In genomic region chr1:77354536-77354935, GRCh38 we compare ENCODE assay signal across 18 cellular contexts.
DNase-seq lines count a peak whose midpoint lies in the region; ATAC-seq and TF ChIP-seq lines count a peak whose summit lies in the region.
"Had no signal": no experiment of that assay in that cellular context is flagged by ENCODE, and none has a peak within 500 bp of the region (broad histone marks: within the 10 kb centered on the region; RNA-seq: fewer than 3 reads in every experiment).

No MANE protein-coding gene starts in this region.

- H3K4me1 Mint-ChIP-seq in activated naive CD8-positive, alpha-beta T cell (ENCODE audit: low read depth): peaks cover 14% of the 10 kb centered on the region
- H3K4me1 Mint-ChIP-seq in activated naive CD8-positive, alpha-beta T cell treated with anti-CD3 and anti-CD28 coated beads, Interleukin-2, amount 50 U/mL, for 24 hours: peaks cover 11% of the 10 kb centered on the region
- peaks cover 9 to 24% (median 19%) of the 10 kb centered on the region in 4 donors for H3K4me1 Mint-ChIP-seq in naive thymus-derived CD8-positive, alpha-beta T cell
- H3K4me1 Mint-ChIP-seq in mesothelial cell of epicardium: no peaks in the 10 kb centered on the region
- H3K4me1 Mint-ChIP-seq: H9 had no signal

- no peak overlapping the region for H3K4me2 ChIP-seq in skeletal muscle satellite cell (ENCODE audit: low read length)

- no peak for DNase-seq in activated naive CD8-positive, alpha-beta T cell treated with anti-CD3 and anti-CD28 coated beads, Interleukin-2, amount 50 U/mL, for 24 hours
- DNase-seq in dorsolateral prefrontal cortex (no peak), mesothelial cell of epicardium (ENCODE audit: low spot score in 2 of 2, unreplicated experiment in 2 of 2) (no peak), lower lobe of right lung (no peak)
- no peak for DNase-seq in naive thymus-derived CD8-positive, alpha-beta T cell
- DNase-seq: BE2C; C1 segment of cervical spinal cord; CD4-positive, CD25-positive, alpha-beta regulatory T cell; CD8-positive, alpha-beta memory T cell; COR-L47; DMS 273 treated with DMSO at 0.1 percent for 48 hours; DMS53; DND-41; H9 had no signal

- ATAC-seq in activated naive CD8-positive, alpha-beta T cell treated with anti-CD3 and anti-CD28 coated beads, Interleukin-2, amount 50 U/mL, for 24 hours: no peak
- no peak for ATAC-seq in naive thymus-derived CD8-positive, alpha-beta T cell
- no peak for ATAC-seq in lower lobe of right lung
- ATAC-seq: GM12878, HepG2 had no signal

- H3K27me3 ChIP-seq in dorsolateral prefrontal cortex (no peaks in the 10 kb centered on the region), skeletal muscle satellite cell (ENCODE audit: control insufficient read depth, insufficient read depth, low read length) (no peaks in the 10 kb centered on the region), lower lobe of right lung (ENCODE audit: low read depth) (no peaks in the 10 kb centered on the region)
- H3K27me3 ChIP-seq: BE2C had no signal

- peaks cover 4% of the 10 kb centered on the region for H3K9me3 Mint-ChIP-seq in activated naive CD8-positive, alpha-beta T cell (ENCODE audit: low read depth)
- H3K9me3 Mint-ChIP-seq in activated naive CD8-positive, alpha-beta T cell treated with anti-CD3 and anti-CD28 coated beads, Interleukin-2, amount 50 U/mL, for 24 hours: peaks cover 5% of the 10 kb centered on the region
- peaks cover 0 to 5% (median 1%) of the 10 kb centered on the region in 9 donors for H3K9me3 Mint-ChIP-seq in naive thymus-derived CD8-positive, alpha-beta T cell
- no peaks in the 10 kb centered on the region for H3K9me3 Mint-ChIP-seq in mesothelial cell of epicardium
- H3K9me3 Mint-ChIP-seq: H9 had no signal

- intact Hi-C loops in dorsolateral prefrontal cortex (cut with DNase I): no loop called here
- intact Hi-C loops in lower lobe of right lung (cut with DNase I): no loop called here

- H3K27ac Mint-ChIP-seq in activated naive CD8-positive, alpha-beta T cell: peak overlapping the region; percentile 41
- H3K27ac Mint-ChIP-seq in activated naive CD8-positive, alpha-beta T cell treated with anti-CD3 and anti-CD28 coated beads, Interleukin-2, amount 50 U/mL, for 24 hours: no peak overlapping the region
- H3K27ac Mint-ChIP-seq in naive thymus-derived CD8-positive, alpha-beta T cell: peak overlapping the region in 6 of 10 donors; percentile 24 to 71 (median 54)
- no peak overlapping the region for H3K27ac Mint-ChIP-seq in mesothelial cell of epicardium
- H3K27ac Mint-ChIP-seq: H9 had no signal

- H3K36me3 ChIP-seq in skeletal muscle satellite cell (ENCODE audit: insufficient read depth, low read length): no peaks in the 10 kb centered on the region
- no peaks in the 10 kb centered on the region for H3K36me3 ChIP-seq in lower lobe of right lung
- H3K36me3 ChIP-seq: BE2C had no signal

- TF ChIP-seq CTCF in dorsolateral prefrontal cortex (IDR thresholded peaks at IDR 0.05 in 54 of 56, conservative IDR thresholded peaks at IDR 0.05 in 2 of 56; ENCODE audit: low read depth in 1 of 56, partially characterized antibody in 56 of 56) (no peak), mesothelial cell of epicardium (IDR thresholded peaks at IDR 0.05; ENCODE audit: unreplicated experiment) (no peak), lower lobe of right lung (IDR thresholded peaks at IDR 0.05) (no peak)

- H3K4me3 ChIP-seq in dorsolateral prefrontal cortex (no peak overlapping the region), skeletal muscle satellite cell (ENCODE audit: low read length) (no peak overlapping the region), lower lobe of right lung (no peak overlapping the region)
- H3K4me3 ChIP-seq: GM12878 had no signal

- POLR2A ChIA-PET in naive thymus-derived CD8-positive, alpha-beta T cell (lab: Charles Lee): interaction anchor here (0.6 to 0.9 kb wide), 2 partner anchors 40 to 155 kb away, joined by 4 read pairs; no protein-coding TSS in a partner anchor

- H3K4me1 ChIP-seq in skeletal muscle satellite cell (ENCODE audit: control insufficient read depth, insufficient read depth, low read length): peaks cover 12% of the 10 kb centered on the region
- H3K4me1 ChIP-seq in lower lobe of right lung: no peaks in the 10 kb centered on the region

- H3K9me3 ChIP-seq in skeletal muscle satellite cell (replicated peaks; ENCODE audit: low read length) (no peaks in the 10 kb centered on the region), lower lobe of right lung (no peaks in the 10 kb centered on the region)
- H3K9me3 ChIP-seq: BE2C had no signal

- H3K27ac ChIP-seq in dorsolateral prefrontal cortex (peak overlapping the region in 41 of 59 donors; percentile 2 to 73 (median 37)), lower lobe of right lung (no peak overlapping the region)

- H3K27me3 Mint-ChIP-seq in activated naive CD8-positive, alpha-beta T cell: no peaks in the 10 kb centered on the region
- no peaks in the 10 kb centered on the region for H3K27me3 Mint-ChIP-seq in activated naive CD8-positive, alpha-beta T cell treated with anti-CD3 and anti-CD28 coated beads, Interleukin-2, amount 50 U/mL, for 24 hours
- H3K27me3 Mint-ChIP-seq in naive thymus-derived CD8-positive, alpha-beta T cell: no peaks in the 10 kb centered on the region
- no peaks in the 10 kb centered on the region for H3K27me3 Mint-ChIP-seq in mesothelial cell of epicardium (ENCODE audit: low read depth)

- peak overlapping the region; percentile 9 for H3K9ac ChIP-seq in skeletal muscle satellite cell (ENCODE audit: low read depth, low read length)

- peaks cover 16% of the 10 kb centered on the region for H3K36me3 Mint-ChIP-seq in activated naive CD8-positive, alpha-beta T cell
- H3K36me3 Mint-ChIP-seq in activated naive CD8-positive, alpha-beta T cell treated with anti-CD3 and anti-CD28 coated beads, Interleukin-2, amount 50 U/mL, for 24 hours (ENCODE audit: low read depth): peaks cover 2% of the 10 kb centered on the region
- peaks cover 8 to 37% (median 16%) of the 10 kb centered on the region in 3 donors for H3K36me3 Mint-ChIP-seq in naive thymus-derived CD8-positive, alpha-beta T cell
- H3K36me3 Mint-ChIP-seq in mesothelial cell of epicardium: no peaks in the 10 kb centered on the region

- no peak overlapping the region for H3K4me3 Mint-ChIP-seq in activated naive CD8-positive, alpha-beta T cell
- H3K4me3 Mint-ChIP-seq in activated naive CD8-positive, alpha-beta T cell treated with anti-CD3 and anti-CD28 coated beads, Interleukin-2, amount 50 U/mL, for 24 hours: no peak overlapping the region
- no peak overlapping the region for H3K4me3 Mint-ChIP-seq in naive thymus-derived CD8-positive, alpha-beta T cell
- H3K4me3 Mint-ChIP-seq in mesothelial cell of epicardium: no peak overlapping the region
- H3K4me3 Mint-ChIP-seq: CD4-positive, CD25-positive, alpha-beta regulatory T cell; CD8-positive, alpha-beta memory T cell; H9 had no signal

Comparison
In these comparisons a context has a peak if more than half of its experiments do, and no peak if none do; other contexts are left out.
1. H3K27ac Mint-ChIP-seq: peak in activated naive CD8-positive, alpha-beta T cell (single experiment) and naive thymus-derived CD8-positive, alpha-beta T cell (6 of 10); none in activated naive CD8-positive, alpha-beta T cell treated with anti-CD3 and anti-CD28 coated beads, Interleukin-2, amount 50 U/mL, for 24 hours (single experiment) and mesothelial cell of epicardium (single experiment).